In the genomic region with DNA sequence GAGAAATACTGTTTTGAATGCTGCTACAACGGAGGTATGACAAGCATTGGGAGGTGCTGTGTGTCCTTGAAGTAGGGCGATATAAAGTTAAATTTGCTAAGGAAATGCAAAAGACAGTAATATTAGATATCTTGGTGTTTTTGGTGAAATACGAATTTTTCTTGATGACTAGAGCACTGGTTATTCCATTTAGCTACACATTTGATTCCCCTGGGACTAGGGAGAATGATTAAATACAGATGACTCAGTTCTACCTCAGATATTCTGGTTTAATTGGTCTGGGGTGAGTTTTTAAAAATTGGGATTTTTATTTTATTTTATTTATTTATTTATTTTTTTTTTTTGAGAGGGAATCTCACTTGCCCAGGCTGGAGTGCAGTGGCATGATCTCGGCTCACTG, we compare ENCODE assay signal across 28 cellular contexts. TPM values are rescaled to one million over a fixed set of nuclear protein-coding genes. Genes with fewer than 3 reads are reported as not detected.
DNase-seq lines count a peak whose midpoint lies in the region; ATAC-seq, FAIRE-seq and TF ChIP-seq lines count a peak whose summit lies in the region.
"Had no signal": no experiment of that assay in that cellular context is flagged by ENCODE, and none has a peak within 500 bp of the region (broad histone marks: within the 10 kb centered on the region; RNA-seq: fewer than 3 reads in every experiment).

No MANE protein-coding gene starts in this region.

- no peaks in the 10 kb centered on the region for H3K4me1 ChIP-seq in astrocyte (ENCODE audit: insufficient read depth, low read length)
- H3K4me1 ChIP-seq: SJCRH30 had no signal

- H3K9me3 Mint-ChIP-seq in astrocyte (ENCODE audit: unreplicated experiment) = peaks cover 5% of the 10 kb centered on the region
- H3K9me3 Mint-ChIP-seq: CD4-positive, alpha-beta T cell; IgD-negative memory B cell had no signal

- H3K36me3 Mint-ChIP-seq in astrocyte (ENCODE audit: low read depth, unreplicated experiment) = no peaks in the 10 kb centered on the region
- H3K36me3 Mint-ChIP-seq: IgD-negative memory B cell had no signal

- H3K9me3 ChIP-seq in astrocyte (ENCODE audit: insufficient read depth, low read depth, low read length) = no peaks in the 10 kb centered on the region
- H3K9me3 ChIP-seq: BLaER1 treated with 17β-estradiol and CSF1 and Interleukin-3, amounts not matched to agents 10 nM and 100 nM; SJCRH30 had no signal

- FAIRE-seq in astrocyte (lab: Jason Lieb, UNC) = no peak
- FAIRE-seq: GM18507, H1 had no signal

- H3K27ac ChIP-seq in astrocyte (ENCODE audit: low read depth, low read length) = no peak overlapping the region
- H3K27ac ChIP-seq: 22Rv1; BLaER1 treated with 17β-estradiol and CSF1 and Interleukin-3, amounts not matched to agents 10 nM and 100 nM; KMS-11; SJCRH30 had no signal

- no peak for TF ChIP-seq CTCF in astrocyte (IDR thresholded peaks at IDR 0.05; ENCODE audit: insufficient read depth, low read depth, low read length)

- no peaks in the 10 kb centered on the region for H4K20me1 ChIP-seq in astrocyte (ENCODE audit: insufficient read depth, low read length)
- H4K20me1 ChIP-seq: BLaER1 treated with 17β-estradiol and CSF1 and Interleukin-3, amounts not matched to agents 10 nM and 100 nM had no signal

- H2AFZ ChIP-seq in astrocyte (ENCODE audit: low read depth, low read length) = no peak overlapping the region

- intact Hi-C loops in left cardiac atrium (cut with DNase I) = no loop called here

- H3K27ac Mint-ChIP-seq in astrocyte (ENCODE audit: unreplicated experiment) = no peak overlapping the region
- H3K27ac Mint-ChIP-seq: CD4-positive, alpha-beta T cell had no signal

- ATAC-seq in left cardiac atrium = no peak
- ATAC-seq: HCT116, PC-3, Right ventricle myocardium inferior had no signal

- no peaks in the 10 kb centered on the region for H3K4me1 Mint-ChIP-seq in astrocyte (ENCODE audit: low read depth, unreplicated experiment)
- H3K4me1 Mint-ChIP-seq: IgD-negative memory B cell had no signal

- no peaks in the 10 kb centered on the region for H3K27me3 ChIP-seq in astrocyte (ENCODE audit: insufficient read depth, low read length)
- H3K27me3 ChIP-seq: BLaER1 treated with 17β-estradiol and CSF1 and Interleukin-3, amounts not matched to agents 10 nM and 100 nM; SJCRH30 had no signal

- H3K4me3 Mint-ChIP-seq in astrocyte (ENCODE audit: unreplicated experiment) = no peak overlapping the region
- H3K4me3 Mint-ChIP-seq: CD4-positive, alpha-beta T cell; IgD-negative memory B cell had no signal

- no peaks in the 10 kb centered on the region for H3K36me3 ChIP-seq in astrocyte (ENCODE audit: insufficient read depth, low read length)
- H3K36me3 ChIP-seq: BLaER1 treated with 17β-estradiol and CSF1 and Interleukin-3, amounts not matched to agents 10 nM and 100 nM; SJCRH30 had no signal

- peak; percentile 12 for DNase-seq in A172 (ENCODE audit: low spot score)
- DNase-seq in ELR (ENCODE audit: low read depth) = peak; percentile 17
- DNase-seq in astrocyte (ENCODE audit: low read depth) = no peak
- DNase-seq in fibroblast of peridontal ligament (ENCODE audit: extremely low read depth) = peak; percentile 9
- DNase-seq in NCI-H1436 treated with DMSO at 0.1 percent for 48 hours (lab: John Stamatoyannopoulos, UW) = no peak
- no peak for DNase-seq in SK-N-DZ (ENCODE audit: low spot score)
- DNase-seq in NCI-H524 treated with DMSO at 0.1 percent for 48 hours (lab: John Stamatoyannopoulos, UW) = no peak
- DNase-seq in left cardiac atrium = no peak
- DNase-seq: AML-193; CD4-positive, alpha-beta T cell; COR-L47; DMS53; NCI-H1048; NCI-H1436; NCI-H187 treated with DMSO at 0.1 percent for 48 hours; NCI-H524; NCI-H82; NK-92 treated with Interleukin-12 subunit alpha and Interleukin-12 subunit beta, amount 100 ng/mL, for 24 hours; PC-3; SJCRH30 had no signal

- no peak overlapping the region for H3K9ac ChIP-seq in astrocyte (ENCODE audit: low read length)
- H3K9ac ChIP-seq: BLaER1 treated with 17β-estradiol and CSF1 and Interleukin-3, amounts not matched to agents 10 nM and 100 nM; KMS-11 had no signal

- peak overlapping the region; percentile 20 for H3K4me2 ChIP-seq in astrocyte (ENCODE audit: low read length)
- H3K4me2 ChIP-seq: BLaER1 treated with 17β-estradiol and CSF1 and Interleukin-3, amounts not matched to agents 10 nM and 100 nM; KMS-11 had no signal

- H3K79me2 ChIP-seq in astrocyte (ENCODE audit: insufficient read depth, low read length) = no peaks in the 10 kb centered on the region

- H3K27me3 Mint-ChIP-seq in astrocyte (ENCODE audit: low read depth, unreplicated experiment) = peaks cover 11% of the 10 kb centered on the region
- H3K27me3 Mint-ChIP-seq: CD4-positive, alpha-beta T cell had no signal

- H3K4me3 ChIP-seq in astrocyte (ENCODE audit: insufficient read depth, low read depth, low read length) = no peak overlapping the region
- H3K4me3 ChIP-seq: BLaER1 treated with 17β-estradiol and CSF1 and Interleukin-3, amounts not matched to agents 10 nM and 100 nM; SJCRH30 had no signal

RNA-seq across cellular contexts. Expression of gene GADL1, which starts 18.7 kb away (rescaled TPM):
- total RNA-seq in A172 (2014; rRNA removed; shearing (Covaris generic)) = 0.02 TPM in 1 of 2 replicates, not detected in the other
- total RNA-seq in astrocyte (0.09 TPM in 1 of 2 replicates, not detected in the other), left cardiac atrium (not detected)
- not detected in 2 replicates for polyA plus RNA-seq in SK-N-DZ (2014; cell fraction: cytosol; rRNA removed)
- not detected in 2 replicates for polyA plus RNA-seq in SK-N-DZ (2014; cell fraction: nucleus; rRNA removed)
- total RNA-seq: CD4-positive, alpha-beta T cell; PC-3; Right ventricle myocardium inferior had no signal
- polyA plus RNA-seq: IgD-negative memory B cell had no signal

Comparison
In these comparisons a context has a peak if more than half of its experiments do, and no peak if none do; other contexts are left out.
1. DNase-seq: peak in A172 (single experiment), ELR (single experiment) and fibroblast of peridontal ligament (single experiment); none in astrocyte (single experiment), NCI-H1436 treated with DMSO at 0.1 percent for 48 hours (single experiment), SK-N-DZ (single experiment), NCI-H524 treated with DMSO at 0.1 percent for 48 hours (single experiment) and left cardiac atrium (single experiment).